Comparison of ENCODE assay signal across 14 cellular contexts in the genomic region with DNA sequence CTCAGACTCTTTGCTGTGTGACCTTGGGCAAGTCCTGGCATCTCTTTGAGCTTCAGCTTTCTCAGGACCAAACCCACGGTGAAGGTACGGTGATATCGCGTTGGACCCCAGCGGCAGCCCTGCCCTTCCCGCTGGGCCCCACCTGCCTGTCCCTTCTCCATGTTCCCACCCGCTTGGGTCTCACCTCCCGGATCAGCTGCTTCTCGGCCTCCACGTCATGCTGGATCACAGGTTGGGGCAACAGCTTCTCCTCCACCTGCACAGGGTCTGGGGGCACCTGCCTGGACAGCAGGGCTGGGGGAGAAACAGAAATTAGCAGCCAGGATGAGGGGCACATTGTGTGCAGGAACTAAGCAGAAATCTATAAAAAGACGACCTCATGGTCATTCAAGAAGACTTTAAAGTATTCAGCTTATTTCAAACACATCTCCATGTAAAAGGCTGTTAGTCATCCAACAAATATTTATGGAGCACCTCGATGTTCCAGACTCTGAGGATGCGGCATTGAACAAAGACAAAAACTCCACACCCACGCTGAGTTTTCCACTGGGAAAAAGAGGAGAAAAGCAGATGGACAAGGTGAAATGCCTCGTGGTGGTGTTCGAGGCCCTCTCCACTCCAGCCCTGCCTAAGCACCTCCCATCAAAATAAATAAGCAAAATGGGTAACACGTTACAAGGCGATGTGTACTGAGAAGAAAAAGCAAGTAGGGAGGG. TPM values are rescaled to one million over a fixed set of nuclear protein-coding genes. Genes with fewer than 3 reads are reported as not detected.
DNase-seq lines count a peak whose midpoint lies in the region; ATAC-seq and TF ChIP-seq lines count a peak whose summit lies in the region.
"Had no signal": no experiment of that assay in that cellular context is flagged by ENCODE, and none has a peak within 500 bp of the region (broad histone marks: within the 10 kb centered on the region; RNA-seq: fewer than 3 reads in every experiment).

No MANE protein-coding gene starts in this region.

- in situ Hi-C loops in Panc1 (cut with HindIII; ENCODE audit: low pct_unique_long_range_greater_than_20kb, low sequenced_read_pairs) = no loop called here

- H3K4me3 ChIP-seq in Panc1 (ENCODE audit: low read depth in 2 of 2, low read length in 2 of 2) (no peak overlapping the region), dorsolateral prefrontal cortex (no peak overlapping the region), ascending aorta (no peak overlapping the region)
- H3K4me3 ChIP-seq: lower lobe of right lung had no signal

- H3K4me1 Mint-ChIP-seq in nephron = peaks cover 15% of the 10 kb centered on the region
- peaks cover 6 to 16% of the 10 kb centered on the region in 2 donors for H3K4me1 Mint-ChIP-seq in stimulated activated naive B cell treated with anti-CD40 and anti-IgM and Interleukin-4, amounts not matched to agents 10 μg/mL and 1 μg/mL and 100 μg/mL, for 72 hours

- H3K9me3 ChIP-seq in Panc1 (ENCODE audit: control insufficient read depth, insufficient read depth, low read depth, low read length) = no peaks in the 10 kb centered on the region
- H3K9me3 ChIP-seq in ascending aorta = no peaks in the 10 kb centered on the region
- H3K9me3 ChIP-seq: lower lobe of right lung had no signal

- DNase-seq in COLO829 (ENCODE audit: low spot score) (peak; percentile 18), Panc1 (ENCODE audit: low read depth, low spot score) (no peak), dorsolateral prefrontal cortex (no peak), ascending aorta (ENCODE audit: low spot score in 2 of 2) (no peak)
- no peak for DNase-seq in stimulated activated naive B cell treated with anti-CD40 and anti-IgM and Interleukin-4, amounts not matched to agents 10 μg/mL and 1 μg/mL and 100 μg/mL, for 72 hours
- DNase-seq: aorta, DMS 273 treated with DMSO at 0.1 percent for 48 hours, lower lobe of right lung, NCI-H526, small intestine had no signal

- TF ChIP-seq CTCF in Panc1 (IDR thresholded peaks at IDR 0.05) (no peak), dorsolateral prefrontal cortex (IDR thresholded peaks at IDR 0.05 in 54 of 56, conservative IDR thresholded peaks at IDR 0.05 in 2 of 56; ENCODE audit: low read depth in 1 of 56, partially characterized antibody in 56 of 56) (no peak), nephron (IDR thresholded peaks at IDR 0.05; ENCODE audit: unreplicated experiment in 3 of 3) (no peak), ascending aorta (IDR thresholded peaks at IDR 0.05) (no peak)

- H3K36me3 ChIP-seq in Panc1 (ENCODE audit: control insufficient read depth, insufficient read depth, low read length) (no peaks in the 10 kb centered on the region), ascending aorta (no peaks in the 10 kb centered on the region)
- H3K36me3 ChIP-seq: lower lobe of right lung had no signal

- no TSS peak for BruUV-seq in Panc1 (replicated peaks; lab: Mats Ljungman, UMichigan)

- POLR2A ChIA-PET in Panc1 (lab: Charles Lee) = no interaction called here

- intact Hi-C loops in Panc1 (cut with micrococcal nuclease; ENCODE audit: unreplicated experiment) (loop anchor here (5.0 kb wide), 1 partner anchor 499 kb away; no protein-coding TSS in a partner anchor), dorsolateral prefrontal cortex (cut with DNase I) (loop anchor here (5.0 to 10.0 kb wide), 4 partner anchors 86 to 479 kb away; a partner anchor contains a TSS), ascending aorta (cut with DNase I) (loop anchor here (5.0 to 10.0 kb wide), 2 partner anchors 89 to 296 kb away; a partner anchor contains a TSS)

- H3K36me3 Mint-ChIP-seq in nephron (ENCODE audit: low read depth) = no peaks in the 10 kb centered on the region
- no peaks in the 10 kb centered on the region for H3K36me3 Mint-ChIP-seq in stimulated activated naive B cell treated with anti-CD40 and anti-IgM and Interleukin-4, amounts not matched to agents 10 μg/mL and 1 μg/mL and 100 μg/mL, for 72 hours

- H3K9me3 Mint-ChIP-seq in nephron = no peaks in the 10 kb centered on the region
- H3K9me3 Mint-ChIP-seq in stimulated activated naive B cell treated with anti-CD40 and anti-IgM and Interleukin-4, amounts not matched to agents 10 μg/mL and 1 μg/mL and 100 μg/mL, for 72 hours = no peaks in the 10 kb centered on the region
- H3K9me3 Mint-ChIP-seq: T-helper 1 cell treated with Interleukin-12 subunit alpha and Interleukin-12 subunit beta and Interleukin-4 antibody, amounts not matched to agents 30 μg/mL and 1 μg/mL, for 36 hours had no signal

- H3K4me3 Mint-ChIP-seq in nephron = peak overlapping the region in 2 of 3 experiments; percentile 12 to 21
- no peak overlapping the region for H3K4me3 Mint-ChIP-seq in stimulated activated naive B cell treated with anti-CD40 and anti-IgM and Interleukin-4, amounts not matched to agents 10 μg/mL and 1 μg/mL and 100 μg/mL, for 72 hours
- H3K4me3 Mint-ChIP-seq: T-helper 1 cell treated with Interleukin-12 subunit alpha and Interleukin-12 subunit beta and Interleukin-4 antibody, amounts not matched to agents 30 μg/mL and 1 μg/mL, for 36 hours had no signal

- no peak overlapping the region for H3K27ac Mint-ChIP-seq in nephron
- H3K27ac Mint-ChIP-seq in stimulated activated naive B cell treated with anti-CD40 and anti-IgM and Interleukin-4, amounts not matched to agents 10 μg/mL and 1 μg/mL and 100 μg/mL, for 72 hours = no peak overlapping the region
- H3K27ac Mint-ChIP-seq: T-helper 1 cell treated with Interleukin-12 subunit alpha and Interleukin-12 subunit beta and Interleukin-4 antibody, amounts not matched to agents 30 μg/mL and 1 μg/mL, for 36 hours had no signal

- no peaks in the 10 kb centered on the region for H3K27me3 ChIP-seq in Panc1 (ENCODE audit: control insufficient read depth, insufficient read depth, low read length)
- H3K27me3 ChIP-seq in dorsolateral prefrontal cortex = no peaks in the 10 kb centered on the region
- no peaks in the 10 kb centered on the region for H3K27me3 ChIP-seq in ascending aorta

- ATAC-seq in Panc1 = no peak
- ATAC-seq in HG02678 (IDR thresholded peaks at IDR 0.05; ENCODE audit: unreplicated experiment) = no peak
- no peak for ATAC-seq in HG03196 (IDR thresholded peaks at IDR 0.05; ENCODE audit: unreplicated experiment)
- no peak for ATAC-seq in stimulated activated naive B cell treated with anti-CD40 and anti-IgM and Interleukin-4, amounts not matched to agents 10 μg/mL and 1 μg/mL and 100 μg/mL, for 72 hours (replicated peaks)
- ATAC-seq: lower lobe of right lung had no signal

- H3K4me1 ChIP-seq in Panc1 (ENCODE audit: control insufficient read depth, insufficient read depth, low read length) (peaks cover 5% of the 10 kb centered on the region), ascending aorta (peaks cover 0 to 2% of the 10 kb centered on the region in 2 donors)
- H3K4me1 ChIP-seq: lower lobe of right lung had no signal

- H3K27me3 Mint-ChIP-seq in nephron (ENCODE audit: low read depth) = no peaks in the 10 kb centered on the region
- peaks cover 13 to 23% of the 10 kb centered on the region in 2 donors for H3K27me3 Mint-ChIP-seq in stimulated activated naive B cell treated with anti-CD40 and anti-IgM and Interleukin-4, amounts not matched to agents 10 μg/mL and 1 μg/mL and 100 μg/mL, for 72 hours

- CTCF ChIA-PET in Panc1 (lab: Charles Lee) = interaction anchor here (0.6 kb wide), 1 partner anchor 36 kb away, joined by 4 read pairs; no protein-coding TSS in a partner anchor

- H3K27ac ChIP-seq in Panc1 (ENCODE audit: low read length) (0 out of 2 replicates have a peak overlapping the region, but pooled peaks have one; percentile 0), dorsolateral prefrontal cortex (peak overlapping the region in 35 of 59 donors; percentile 0 to 95 (median 48)), ascending aorta (no peak overlapping the region)
- H3K27ac ChIP-seq: lower lobe of right lung had no signal

RNA-seq across cellular contexts. Expression of a gene that starts 19.5 kb away (rescaled TPM):
- total RNA-seq in Panc1 (2021; ENCODE audit: unreplicated experiment) = 3.9 TPM
- polyA plus RNA-seq in Panc1 (2012; ENCODE audit: insufficient read length) = 6.4 TPM
- total RNA-seq in dorsolateral prefrontal cortex = 10 to 100 TPM in 118 of 120 experiments, 1 to 10 TPM in 2; 7.7 to 49.6 (median 27.0) TPM
- 18.5 TPM for total RNA-seq in ascending aorta

RNA-seq across cellular contexts. Expression of a gene that starts 34.1 kb away (rescaled TPM):
- total RNA-seq in Panc1 (2021; ENCODE audit: unreplicated experiment) = 23.3 TPM
- 12.9 TPM for polyA plus RNA-seq in Panc1 (2012; ENCODE audit: insufficient read length)
- total RNA-seq in dorsolateral prefrontal cortex = 10 to 100 TPM; 13.1 to 89.0 (median 52.6) TPM
- total RNA-seq in ascending aorta = not detected
- total RNA-seq: lower lobe of right lung had no signal

RNA-seq across cellular contexts. Expression of a gene that starts 37.2 kb away (rescaled TPM):
- total RNA-seq in Panc1 (2021; ENCODE audit: unreplicated experiment) (337 TPM), dorsolateral prefrontal cortex (10 to 100 TPM; 45.1 to 81.9 (median 60.6) TPM), ascending aorta (142 TPM)
- polyA plus RNA-seq in Panc1 (2012; ENCODE audit: insufficient read length) = 314 TPM

Comparison
In these comparisons a context has a peak if more than half of its experiments do, and no peak if none do; other contexts are left out.
1. H3K27ac ChIP-seq: peak in Panc1 (single experiment) and dorsolateral prefrontal cortex (35 of 59); none in ascending aorta (0 of 2).
2. H3K4me3 Mint-ChIP-seq: peak in nephron (2 of 3); none in stimulated activated naive B cell treated with anti-CD40 and anti-IgM and Interleukin-4, amounts not matched to agents 10 μg/mL and 1 μg/mL and 100 μg/mL, for 72 hours (0 of 2).
3. RNA of a gene that starts 34.1 kb away (total RNA-seq): 13.1 to 89.0 TPM in dorsolateral prefrontal cortex and 23.3 TPM in Panc1 (single experiment); not detected in ascending aorta (single experiment); every median in the first group is over 10 times any median in the second.